ENCODE assay signal across 15 cellular contexts in genomic region chr11:38456371-38456770, GRCh38.
A peak's percentile ranks its signal among the peaks of the same experiment; 100 is the strongest.
DNase-seq lines count a peak whose midpoint lies in the region; ATAC-seq and TF ChIP-seq lines count a peak whose summit lies in the region.
"Had no signal": no experiment of that assay in that cellular context is flagged by ENCODE, and none has a peak within 500 bp of the region (broad histone marks: within the 10 kb centered on the region; RNA-seq: fewer than 3 reads in every experiment).

No MANE protein-coding gene starts in this region.

- CTCF ChIA-PET in MCF 10A (lab: Yijun Ruan, JAX) (no interaction called here), RWPE1 (lab: Yijun Ruan, JAX) (interaction anchor here (0.7 kb wide), 1 partner anchor 38 kb away, joined by 5 read pairs; no protein-coding TSS in a partner anchor), mammary epithelial cell (lab: Charles Lee; ENCODE audit: low non-redundant PET) (no interaction called here)

- H3K36me3 ChIP-seq in breast epithelium = no peaks in the 10 kb centered on the region
- no peaks in the 10 kb centered on the region for H3K36me3 ChIP-seq in mammary epithelial cell (ENCODE audit: insufficient read depth, low read length)
- H3K36me3 ChIP-seq: BLaER1 had no signal

- TF ChIP-seq POLR2A in breast epithelium (IDR thresholded peaks at IDR 0.05) = no peak

- H4K20me1 ChIP-seq in mammary epithelial cell (ENCODE audit: insufficient read depth, low read length) = no peaks in the 10 kb centered on the region
- H4K20me1 ChIP-seq: BLaER1 had no signal

- ATAC-seq in GM21717 (IDR thresholded peaks at IDR 0.05; ENCODE audit: unreplicated experiment) = no peak
- no peak for ATAC-seq in HG02884 (IDR thresholded peaks at IDR 0.05; ENCODE audit: unreplicated experiment)

- H3K4me1 Mint-ChIP-seq in MCF 10A (ENCODE audit: insufficient read depth, unreplicated experiment) = peaks cover 20% of the 10 kb centered on the region
- H3K4me1 Mint-ChIP-seq: CD8-positive, alpha-beta memory T cell; IgD-negative memory B cell had no signal

- H3K27me3 Mint-ChIP-seq in MCF 10A (ENCODE audit: insufficient read depth, unreplicated experiment) = no peaks in the 10 kb centered on the region
- H3K27me3 Mint-ChIP-seq: CD8-positive, alpha-beta memory T cell; IgD-negative memory B cell had no signal

- 64% methylated on average over 3 of the region's 3 CpGs for WGBS in mammary epithelial cell (ENCODE audit: low coverage, missing lambda C conversion rate)

- dilution Hi-C loops in mammary epithelial cell (cut with HindIII; ENCODE audit: low sequenced_read_pairs) = no loop called here

- H3K79me2 ChIP-seq in mammary epithelial cell (ENCODE audit: insufficient read depth, low read length) = no peaks in the 10 kb centered on the region

- H3K36me3 Mint-ChIP-seq in MCF 10A (ENCODE audit: insufficient read depth, unreplicated experiment) = no peaks in the 10 kb centered on the region
- H3K36me3 Mint-ChIP-seq: CD8-positive, alpha-beta memory T cell; IgD-negative memory B cell had no signal

- in situ Hi-C loops in mammary epithelial cell (cut with MboI; ENCODE audit: low sequenced_read_pairs in 2 of 2) = no loop called here

- no peaks in the 10 kb centered on the region for H3K9me3 Mint-ChIP-seq in MCF 10A (ENCODE audit: unreplicated experiment)

- BruUV-seq in MCF 10A (replicated peaks; lab: Mats Ljungman, UMichigan) (no TSS peak), mammary epithelial cell (replicated peaks; lab: Mats Ljungman, UMichigan) (no TSS peak)

- DNase-seq in MCF 10A (ENCODE audit: unreplicated experiment) = peak; percentile 37
- DNase-seq in breast epithelium (ENCODE audit: low spot score in 2 of 2) = no peak
- DNase-seq in RWPE1 (ENCODE audit: low spot score) = peak; percentile 12
- DNase-seq in mammary epithelial cell = peak; percentile 16
- no peak for DNase-seq in germinal center (ENCODE audit: low spot score)
- DNase-seq: AML-193; Caco-2; CD8-positive, alpha-beta memory T cell; GM23248; H7 had no signal

- H3K9me3 ChIP-seq in breast epithelium = no peaks in the 10 kb centered on the region
- H3K9me3 ChIP-seq in mammary epithelial cell (replicated peaks; ENCODE audit: insufficient read depth, low read length) = no peaks in the 10 kb centered on the region
- H3K9me3 ChIP-seq: BLaER1, Caco-2 had no signal

- intact Hi-C loops in MCF 10A (cut with micrococcal nuclease) (no loop called here), breast epithelium (cut with DNase I; ENCODE audit: low total_unique reads) (no loop called here), mammary epithelial cell (cut with micrococcal nuclease) (no loop called here)

- no peak overlapping the region for H2AFZ ChIP-seq in mammary epithelial cell (ENCODE audit: low read depth, low read length)
- H2AFZ ChIP-seq: GM23248 had no signal

- TF ChIP-seq CTCF in MCF 10A (IDR thresholded peaks at IDR 0.05; ENCODE audit: unreplicated experiment) (no peak), breast epithelium (IDR thresholded peaks at IDR 0.05) (no peak), RWPE1 (conservative IDR thresholded peaks at IDR 0.05; ENCODE audit: low read depth) (no peak), mammary epithelial cell (conservative IDR thresholded peaks at IDR 0.05 in 1 of 2, IDR thresholded peaks at IDR 0.05 in 1 of 2; ENCODE audit: extremely low read depth in 1 of 2, insufficient read depth in 1 of 2, low read depth in 1 of 2, low read length in 2 of 2) (no peak)

- H3K4me2 ChIP-seq in mammary epithelial cell (ENCODE audit: insufficient read depth, low read depth, low read length) = no peak overlapping the region
- H3K4me2 ChIP-seq: BLaER1 had no signal

- no peak overlapping the region for H3K9ac ChIP-seq in mammary epithelial cell (ENCODE audit: insufficient read depth, low read length)
- H3K9ac ChIP-seq: BLaER1, GM23248 had no signal

- H3K27me3 ChIP-seq in breast epithelium (no peaks in the 10 kb centered on the region), mammary epithelial cell (ENCODE audit: insufficient read depth, low read length) (no peaks in the 10 kb centered on the region)
- H3K27me3 ChIP-seq: BLaER1 had no signal

- H3K27ac Mint-ChIP-seq in MCF 10A (ENCODE audit: low read depth, unreplicated experiment) = peak overlapping the region; percentile 71
- H3K27ac Mint-ChIP-seq: CD8-positive, alpha-beta memory T cell; IgD-negative memory B cell had no signal

- POLR2A ChIA-PET in MCF 10A (lab: Yijun Ruan, JAX) = no interaction called here
- POLR2A ChIA-PET in RWPE1 (lab: Yijun Ruan, JAX; ENCODE audit: low non-redundant PET) = no interaction called here

- H3K27ac ChIP-seq in breast epithelium (no peak overlapping the region), RWPE1 (no peak overlapping the region), mammary epithelial cell (ENCODE audit: insufficient read depth, low read depth, low read length) (no peak overlapping the region)
- H3K27ac ChIP-seq: 22Rv1, BLaER1, GM23248 had no signal

- no peak overlapping the region for H3K4me3 Mint-ChIP-seq in MCF 10A (ENCODE audit: unreplicated experiment)
- H3K4me3 Mint-ChIP-seq: CD8-positive, alpha-beta memory T cell; IgD-negative memory B cell had no signal

- no peak overlapping the region for H3K4me3 ChIP-seq in breast epithelium
- H3K4me3 ChIP-seq in mammary epithelial cell (replicated peaks in 1 of 3; ENCODE audit: insufficient read depth in 1 of 3, low read depth in 2 of 3, low read length in 3 of 3) = no peak overlapping the region
- H3K4me3 ChIP-seq: BLaER1, GM23248 had no signal

- H3K4me1 ChIP-seq in breast epithelium = no peaks in the 10 kb centered on the region
- no peaks in the 10 kb centered on the region for H3K4me1 ChIP-seq in mammary epithelial cell (ENCODE audit: insufficient read depth, low read length)
- H3K4me1 ChIP-seq: BLaER1, Caco-2 had no signal

Comparison
In these comparisons a context has a peak if more than half of its experiments do, and no peak if none do; other contexts are left out.
1. DNase-seq: peak in MCF 10A (single experiment), RWPE1 (single experiment) and mammary epithelial cell (single experiment); none in breast epithelium (0 of 2) and germinal center (single experiment).